ENCODE assay signal across 8 cellular contexts in genomic region chr1:16980473-16981268, GRCh38. TPM values are rescaled to one million over a fixed set of nuclear protein-coding genes. Genes with fewer than 3 reads are reported as not detected.
DNase-seq lines count a peak whose midpoint lies in the region; ATAC-seq and TF ChIP-seq lines count a peak whose summit lies in the region.

A gene with protein sequence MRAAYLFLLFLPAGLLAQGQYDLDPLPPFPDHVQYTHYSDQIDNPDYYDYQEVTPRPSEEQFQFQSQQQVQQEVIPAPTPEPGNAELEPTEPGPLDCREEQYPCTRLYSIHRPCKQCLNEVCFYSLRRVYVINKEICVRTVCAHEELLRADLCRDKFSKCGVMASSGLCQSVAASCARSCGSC (minus strand): TSS chr1:16980620. CDS start chr1:16978273, 2,347 bp downstream.

- H3K4me3 Mint-ChIP-seq in activated naive CD4-positive, alpha-beta T cell treated with anti-CD3 and anti-CD28 coated beads for 36 hours, result peak within 1 kb of the TSS; percentile 44
- H3K4me3 Mint-ChIP-seq in type B pancreatic cell, result peak within 1 kb of the TSS; percentile 90

- no TSS peak for BruUV-seq in mammary epithelial cell (replicated peaks; lab: Mats Ljungman, UMichigan)

- CTCF ChIA-PET in activated naive CD4-positive, alpha-beta T cell treated with anti-CD3 and anti-CD28 coated beads for 36 hours (lab: Charles Lee), result interaction anchor here (1.3 kb wide), 1 partner anchor 29 kb away, joined by 3 read pairs; no protein-coding TSS in a partner anchor
- CTCF ChIA-PET in mammary epithelial cell (lab: Charles Lee; ENCODE audit: low non-redundant PET), result interaction anchor here (0.6 kb wide), 1 partner anchor 30 kb away, joined by 3 read pairs; no protein-coding TSS in a partner anchor

- H3K4me1 Mint-ChIP-seq in activated naive CD4-positive, alpha-beta T cell treated with anti-CD3 and anti-CD28 coated beads for 36 hours (ENCODE audit: low read depth), result peaks cover 11% of the 10 kb centered on the region
- H3K4me1 Mint-ChIP-seq in type B pancreatic cell (ENCODE audit: unreplicated experiment), result peaks cover 37% of the 10 kb centered on the region

- peaks cover under 1% of the 10 kb centered on the region for H3K36me3 Mint-ChIP-seq in activated naive CD4-positive, alpha-beta T cell treated with anti-CD3 and anti-CD28 coated beads for 36 hours (ENCODE audit: low read depth)
- H3K36me3 Mint-ChIP-seq in type B pancreatic cell, result no peaks in the 10 kb centered on the region

- intact Hi-C loops in activated naive CD4-positive, alpha-beta T cell treated with anti-CD3 and anti-CD28 coated beads for 36 hours (cut with micrococcal nuclease), result no loop called here
- intact Hi-C loops in mammary epithelial cell (cut with micrococcal nuclease) (loop anchor here (5.0 kb wide), 2 partner anchors 53 to 67 kb away; no protein-coding TSS in a partner anchor), lower lobe of right lung (cut with DNase I) (no loop called here)

- dilution Hi-C loops in mammary epithelial cell (cut with HindIII; ENCODE audit: low sequenced_read_pairs), result no loop called here

- H3K9ac ChIP-seq in mammary epithelial cell (ENCODE audit: insufficient read depth, low read length), result peak within 1 kb of the TSS; percentile 3

- H3K27me3 ChIP-seq in mammary epithelial cell (ENCODE audit: insufficient read depth, low read length) (no peaks in the 10 kb centered on the region), lower lobe of right lung (ENCODE audit: low read depth) (peaks cover 14% of the 10 kb centered on the region)

- in situ Hi-C loops in mammary epithelial cell (cut with MboI; ENCODE audit: low sequenced_read_pairs in 2 of 2), result no loop called here

- H3K27ac ChIP-seq in mammary epithelial cell (ENCODE audit: insufficient read depth, low read depth, low read length), result peak within 1 kb of the TSS; percentile 61
- peak within 1 kb of the TSS; percentile 69 for H3K27ac ChIP-seq in lower lobe of right lung

- DNase-seq in activated naive CD4-positive, alpha-beta T cell treated with anti-CD3 and anti-CD28 coated beads for 36 hours, result peak; percentile 11
- DNase-seq in activated naive CD4-positive, alpha-beta T cell treated with anti-CD3 and anti-CD28 coated beads, Interleukin-2, amount 50 U/mL, for 16 hours, result no peak
- peak; percentile 9 for DNase-seq in mammary epithelial cell
- DNase-seq in lower lobe of right lung, result no peak
- peak; percentile 82 for DNase-seq in type B pancreatic cell (ENCODE audit: extremely low spot score, unreplicated experiment)
- no peak for DNase-seq in SKM-1 (lab: John Stamatoyannopoulos, UW; ENCODE audit: unreplicated experiment)
- no peak for DNase-seq in AML-193 (lab: John Stamatoyannopoulos, UW)

- ATAC-seq in lower lobe of right lung, result peak in 1 of 2 donors; percentile 34
- no peak for ATAC-seq in HG03520 (IDR thresholded peaks at IDR 0.05; ENCODE audit: unreplicated experiment)

- no peak within 1 kb of the TSS for H3K4me3 ChIP-seq in mammary epithelial cell (replicated peaks in 1 of 3; ENCODE audit: insufficient read depth in 1 of 3, low read depth in 2 of 3, low read length in 3 of 3)
- peak within 1 kb of the TSS; percentile 56 for H3K4me3 ChIP-seq in lower lobe of right lung

- no peaks in the 10 kb centered on the region for H3K36me3 ChIP-seq in mammary epithelial cell (ENCODE audit: insufficient read depth, low read length)
- peaks cover 3% of the 10 kb centered on the region for H3K36me3 ChIP-seq in lower lobe of right lung

- H3K4me1 ChIP-seq in mammary epithelial cell (ENCODE audit: insufficient read depth, low read length), result peaks cover 49% of the 10 kb centered on the region
- peaks cover 17% of the 10 kb centered on the region for H3K4me1 ChIP-seq in lower lobe of right lung

- H3K27me3 Mint-ChIP-seq in activated naive CD4-positive, alpha-beta T cell treated with anti-CD3 and anti-CD28 coated beads for 36 hours (ENCODE audit: low read depth), result peaks cover 24% of the 10 kb centered on the region
- H3K27me3 Mint-ChIP-seq in type B pancreatic cell, result peaks cover 5% of the 10 kb centered on the region

- no peaks in the 10 kb centered on the region for H3K9me3 ChIP-seq in mammary epithelial cell (replicated peaks; ENCODE audit: insufficient read depth, low read length)
- H3K9me3 ChIP-seq in lower lobe of right lung, result no peaks in the 10 kb centered on the region

- H3K9me3 Mint-ChIP-seq in activated naive CD4-positive, alpha-beta T cell treated with anti-CD3 and anti-CD28 coated beads for 36 hours, result no peaks in the 10 kb centered on the region
- H3K9me3 Mint-ChIP-seq in type B pancreatic cell, result no peaks in the 10 kb centered on the region

- H3K79me2 ChIP-seq in mammary epithelial cell (ENCODE audit: insufficient read depth, low read length), result no peaks in the 10 kb centered on the region

- H4K20me1 ChIP-seq in mammary epithelial cell (ENCODE audit: insufficient read depth, low read length), result no peaks in the 10 kb centered on the region

- TF ChIP-seq CTCF in mammary epithelial cell (conservative IDR thresholded peaks at IDR 0.05 in 1 of 2, IDR thresholded peaks at IDR 0.05 in 1 of 2; ENCODE audit: extremely low read depth in 1 of 2, insufficient read depth in 1 of 2, low read depth in 1 of 2, low read length in 2 of 2) (no peak), lower lobe of right lung (IDR thresholded peaks at IDR 0.05) (no peak), type B pancreatic cell (conservative IDR thresholded peaks at IDR 0.05) (no peak)

- H3K27ac Mint-ChIP-seq in activated naive CD4-positive, alpha-beta T cell treated with anti-CD3 and anti-CD28 coated beads for 36 hours, result no peak within 1 kb of the TSS
- peak within 1 kb of the TSS; percentile 86 for H3K27ac Mint-ChIP-seq in type B pancreatic cell

- peak within 1 kb of the TSS; percentile 8 for H2AFZ ChIP-seq in mammary epithelial cell (ENCODE audit: low read depth, low read length)

- H3K4me2 ChIP-seq in mammary epithelial cell (ENCODE audit: insufficient read depth, low read depth, low read length), result peak within 1 kb of the TSS; percentile 52

- 38% methylated on average over 2 of the region's 53 CpGs for WGBS in mammary epithelial cell (ENCODE audit: low coverage, missing lambda C conversion rate)

RNA-seq across cellular contexts. Expression of the gene that starts here (rescaled TPM):
- not detected for total RNA-seq in activated naive CD4-positive, alpha-beta T cell treated with anti-CD3 and anti-CD28 coated beads for 36 hours
- total RNA-seq in mammary epithelial cell (10 to 100 TPM in 1 of 2 donors, 1 to 10 TPM in 1; 4.4 to 12.8 TPM), lower lobe of right lung (11.9 TPM), type B pancreatic cell (ENCODE audit: low replicate concordance) (112 and 158 TPM in 2 replicates)
- polyA plus RNA-seq in mammary epithelial cell, result 3.6 TPM
- not detected for polyA minus RNA-seq in mammary epithelial cell

Comparison
In these comparisons a context has a peak if more than half of its experiments do, and no peak if none do; other contexts are left out.
1. Peak in DNase-seq in activated naive CD4-positive, alpha-beta T cell treated with anti-CD3 and anti-CD28 coated beads for 36 hours; RNA of the gene not detected or under 1 TPM.
2. DNase-seq: peak in mammary epithelial cell (single experiment) and type B pancreatic cell (single experiment); none in activated naive CD4-positive, alpha-beta T cell treated with anti-CD3 and anti-CD28 coated beads, Interleukin-2, amount 50 U/mL, for 16 hours (single experiment), lower lobe of right lung (single experiment), SKM-1 (single experiment) and AML-193 (0 of 2).